In the genomic region with DNA sequence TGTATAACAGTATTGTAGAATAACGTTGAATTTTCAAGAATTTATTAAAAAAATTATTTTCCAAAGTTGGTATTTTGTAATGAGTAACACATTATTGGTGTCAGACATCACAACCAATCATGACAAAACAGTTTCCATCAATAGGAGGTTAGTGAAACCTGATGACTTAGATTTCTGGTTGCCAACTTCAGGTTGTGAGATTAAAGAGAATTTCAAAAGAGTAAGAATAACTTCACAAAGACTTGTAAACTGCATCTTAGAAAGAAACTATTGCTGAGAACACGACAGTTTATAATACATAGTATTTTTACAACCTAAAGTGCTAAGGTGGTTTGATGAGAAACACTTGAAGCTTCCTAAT, we compare ENCODE assay signal across 9 cellular contexts.
"Had no signal": no experiment of that assay in that cellular context is flagged by ENCODE, and none has a peak within 500 bp of the region (broad histone marks: within the 10 kb centered on the region; RNA-seq: fewer than 3 reads in every experiment).

No MANE protein-coding gene starts in this region.

- H3K9me3 Mint-ChIP-seq: HFFc6 had no signal

- H3K4me1 ChIP-seq: HAP-1 had no signal

- H3K4me1 Mint-ChIP-seq: IgD-negative memory B cell had no signal

- H3K27ac ChIP-seq: GM23248, HL-60 had no signal

- DNase-seq: GM23248, GOT3, H7, HFFc6 had no signal

- ATAC-seq: HCT116, HepG2 had no signal

- H3K36me3 ChIP-seq: HAP-1 had no signal

- H3K4me3 Mint-ChIP-seq: HFFc6, IgD-negative memory B cell had no signal

- H3K4me3 ChIP-seq: GM23248, HAP-1 had no signal

- H3K27ac Mint-ChIP-seq: HFFc6, IgD-negative memory B cell had no signal

- H3K27me3 Mint-ChIP-seq: IgD-negative memory B cell had no signal

- H3K36me3 Mint-ChIP-seq: IgD-negative memory B cell had no signal

- H3K9me3 ChIP-seq: HAP-1 had no signal
